ENCODE assay signal across 23 cellular contexts in the genomic region with DNA sequence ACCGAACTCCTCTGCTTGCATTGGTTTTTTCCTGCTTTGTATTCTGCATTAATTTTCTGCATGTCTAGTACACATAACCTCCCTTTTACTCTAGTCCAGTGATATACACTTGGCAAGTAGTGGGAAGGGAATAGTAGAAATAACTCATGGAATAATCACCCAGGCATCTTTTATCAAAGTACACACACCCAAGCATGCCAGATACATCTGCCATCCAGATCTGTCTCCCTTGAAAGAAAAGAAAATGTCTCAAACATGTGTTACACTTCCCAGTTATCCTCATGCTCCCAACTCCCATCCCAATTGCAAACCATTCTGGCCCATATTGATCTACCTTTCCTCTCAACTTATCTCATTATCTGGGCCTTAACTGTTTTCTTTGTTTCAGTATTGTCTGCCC.
"Had no signal": no experiment of that assay in that cellular context is flagged by ENCODE, and none has a peak within 500 bp of the region (broad histone marks: within the 10 kb centered on the region; RNA-seq: fewer than 3 reads in every experiment).

No MANE protein-coding gene starts in this region.

- H3K4me3 ChIP-seq: MG63, SJSA1, SK-N-MC had no signal

- DNase-seq: Karpas-422, KBM-7, MG63, NCI-H1092, NCI-H1105 treated with DMSO at 0.1 percent for 48 hours, NCI-H1417 treated with DMSO at 0.1 percent for 48 hours, NCI-H146, NCI-H1694 treated with DMSO at 0.1 percent for 48 hours, NCI-H1930, NCI-H2081 treated with DMSO at 0.1 percent for 48 hours, NCI-H2171, NCI-H226, NCI-H446, NCI-H510A, NCI-H524 treated with DMSO at 0.1 percent for 48 hours, NCI-H69, NCI-H774, Right ventricle myocardium superior, RPMI8226, SIG-M5 had no signal

- H3K27ac ChIP-seq: HL-60, SJSA1, SK-N-MC had no signal

- H3K27me3 ChIP-seq: MG63, SJSA1 had no signal
